26 cellular contexts compared by ENCODE assay signal in the genomic region with DNA sequence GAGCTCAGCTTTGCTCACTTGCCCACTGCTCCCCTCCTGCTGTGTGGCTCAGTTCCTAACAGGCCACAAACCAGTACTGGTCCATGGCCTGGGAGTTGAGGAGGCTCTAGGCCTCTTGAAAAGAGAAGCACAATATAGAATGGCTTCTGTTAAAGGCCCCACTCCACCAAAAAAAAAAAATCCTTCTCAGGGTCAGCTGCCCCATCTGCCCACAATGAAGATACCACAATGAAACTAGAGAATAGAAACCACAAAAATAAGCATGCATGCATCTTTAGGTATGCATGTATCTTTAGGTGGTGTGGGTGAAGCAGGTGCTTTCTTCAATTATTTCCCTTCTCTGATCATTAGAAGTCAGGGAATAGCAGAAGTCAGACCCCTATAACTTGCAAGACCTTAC.
"Had no signal": no experiment of that assay in that cellular context is flagged by ENCODE, and none has a peak within 500 bp of the region (broad histone marks: within the 10 kb centered on the region; RNA-seq: fewer than 3 reads in every experiment).

No MANE protein-coding gene starts in this region.

- H3K9ac ChIP-seq: neural progenitor cell had no signal

- H3K36me3 Mint-ChIP-seq: mesothelial cell of epicardium; naive B cell; natural killer cell; neural progenitor cell; stimulated activated naive B cell treated with anti-CD40 and anti-IgM and Interleukin-4, amounts not matched to agents 10 μg/mL and 1 μg/mL and 100 μg/mL, for 72 hours had no signal

- H3K4me1 ChIP-seq: left ventricle myocardium inferior, neural progenitor cell, right atrium auricular region, right lobe of liver, stomach, testis, thyroid gland, transverse colon, upper lobe of left lung, vagina had no signal

- H3K4me3 Mint-ChIP-seq: mesothelial cell of epicardium; naive B cell; natural killer cell; nephron progenitor cell; neural progenitor cell; stimulated activated naive B cell treated with anti-CD40 and anti-IgM and Interleukin-4, amounts not matched to agents 10 μg/mL and 1 μg/mL and 100 μg/mL, for 72 hours had no signal

- H3K4me2 ChIP-seq: neural progenitor cell, smooth muscle cell had no signal

- H3K27me3 ChIP-seq: neural progenitor cell, neutrophil, ovary, right atrium auricular region, right lobe of liver, stomach, testis, thyroid gland, transverse colon, upper lobe of left lung, vagina had no signal

- H3K4me1 Mint-ChIP-seq: mesothelial cell of epicardium; naive B cell; natural killer cell; nephron progenitor cell; neural progenitor cell; stimulated activated naive B cell treated with anti-CD40 and anti-IgM and Interleukin-4, amounts not matched to agents 10 μg/mL and 1 μg/mL and 100 μg/mL, for 72 hours had no signal

- H2AFZ ChIP-seq: neural progenitor cell had no signal

- H3K27ac Mint-ChIP-seq: mesothelial cell of epicardium; naive B cell; natural killer cell; nephron progenitor cell; neural progenitor cell; progenitor cell of endocrine pancreas; stimulated activated naive B cell treated with anti-CD40 and anti-IgM and Interleukin-4, amounts not matched to agents 10 μg/mL and 1 μg/mL and 100 μg/mL, for 72 hours had no signal

- H3K9me3 ChIP-seq: neutrophil, ovary, right atrium auricular region, right lobe of liver, testis, thyroid gland, upper lobe of left lung, vagina had no signal

- H3K36me3 ChIP-seq: left ventricle myocardium inferior, neutrophil, ovary, right atrium auricular region, right lobe of liver, stomach, thyroid gland, transverse colon, upper lobe of left lung, vagina had no signal

- ATAC-seq: natural killer cell; right lobe of liver; stimulated activated naive B cell treated with anti-CD40 and anti-IgM and Interleukin-4, amounts not matched to agents 10 μg/mL and 1 μg/mL and 100 μg/mL, for 72 hours; stimulated activated naive CD8-positive, alpha-beta T cell treated with anti-CD3 and anti-CD28 coated beads, Interleukin-15, Interleukin-2, amounts not matched to agents 100 U/mL and 50 U/mL, for 24 hours had no signal

- H3K27me3 Mint-ChIP-seq: progenitor cell of endocrine pancreas; stimulated activated naive B cell treated with anti-CD40 and anti-IgM and Interleukin-4, amounts not matched to agents 10 μg/mL and 1 μg/mL and 100 μg/mL, for 72 hours had no signal

- H3K27ac ChIP-seq: left ventricle myocardium inferior, neural progenitor cell, neutrophil, ovary, right atrium auricular region, right lobe of liver, stomach, testis, thyroid gland, transverse colon, upper lobe of left lung, vagina had no signal

- H3K4me3 ChIP-seq: left ventricle myocardium inferior, lung, neural progenitor cell, ovary, right atrium auricular region, right lobe of liver, smooth muscle cell, stomach, testis, thyroid gland, transverse colon, upper lobe of left lung, vagina had no signal

- DNase-seq: islet precursor cell; left ventricle myocardium inferior; mesendoderm; naive B cell; natural killer cell; nephron progenitor cell; occipital lobe; ovary; right lobe of liver; stimulated activated CD4-positive, alpha-beta T cell treated with anti-CD3 and anti-CD28 coated beads, Interleukin-1b, Interleukin-23, amount 100 ng/mL, for 48 hours; stimulated activated CD4-positive, alpha-beta T cell treated with anti-CD3 and anti-CD28 coated beads, Interleukin-2, amount 100 ng/mL, for 48 hours; stimulated activated naive B cell treated with anti-CD40 and anti-IgM and Interleukin-4, amounts not matched to agents 10 μg/mL and 1 μg/mL and 100 μg/mL, for 72 hours; stimulated activated naive CD8-positive, alpha-beta T cell treated with anti-CD3 and anti-CD28 coated beads, Interleukin-15, Interleukin-2, amounts not matched to agents 100 U/mL and 50 U/mL, for 24 hours; stomach; testis; thyroid gland; transverse colon; upper lobe of left lung had no signal
